ENCODE assay signal across 35 cellular contexts in genomic region chr4:87823741-87824140, GRCh38. TPM values are rescaled to one million over a fixed set of nuclear protein-coding genes. Genes with fewer than 3 reads are reported as not detected.
"Had no signal": no experiment of that assay in that cellular context is flagged by ENCODE, and none has a peak within 500 bp of the region (broad histone marks: within the 10 kb centered on the region; RNA-seq: fewer than 3 reads in every experiment).

No MANE protein-coding gene starts in this region.

- H3K4me3 ChIP-seq: adrenal gland, body of pancreas, cardiac muscle cell, colonic mucosa, dorsolateral prefrontal cortex, esophagus muscularis mucosa, gastroesophageal sphincter, heart right ventricle had no signal

- H3K4me1 ChIP-seq: adrenal gland, body of pancreas, colonic mucosa, esophagus muscularis mucosa, gastroesophageal sphincter, heart right ventricle had no signal

- H3K27me3 ChIP-seq: adrenal gland, body of pancreas, cardiac muscle cell, colonic mucosa, dorsolateral prefrontal cortex, esophagus muscularis mucosa, gastroesophageal sphincter, heart right ventricle had no signal

- H3K9me3 ChIP-seq: adrenal gland, body of pancreas, colonic mucosa, esophagus muscularis mucosa, gastroesophageal sphincter had no signal

- H3K36me3 ChIP-seq: adrenal gland, cardiac muscle cell, colonic mucosa, esophagus muscularis mucosa, gastroesophageal sphincter, heart right ventricle, WERI-Rb-1 had no signal

- H3K27ac ChIP-seq: adrenal gland, body of pancreas, cardiac muscle cell, colonic mucosa, dorsolateral prefrontal cortex, esophagus muscularis mucosa, gastroesophageal sphincter, heart right ventricle, WERI-Rb-1 had no signal

- DNase-seq: activated B cell treated with CpG ODN at 0.5 μM for 24 hours; activated CD4-positive, alpha-beta T cell treated with anti-CD3 and anti-CD28 coated beads for 48 hours; activated CD4-positive, alpha-beta T cell treated with anti-CD3 and anti-CD28 coated beads, Interleukin-2, amount 50 U/mL, for 1 hour; activated CD4-positive, alpha-beta T cell treated with anti-CD3 and anti-CD28 coated beads, Interleukin-2, amount 50 U/mL, for 48 hours; activated CD8-positive, alpha-beta memory T cell treated with anti-CD3 and anti-CD28 coated beads for 24 hours; activated CD8-positive, alpha-beta T cell treated with anti-CD3 and anti-CD28 coated beads for 36 hours; activated effector memory CD4-positive, alpha-beta T cell treated with anti-CD3 and anti-CD28 coated beads, Interleukin-2, amount 50 U/mL, for 16 hours; activated naive CD4-positive, alpha-beta T cell treated with anti-CD3 and anti-CD28 coated beads for 36 hours; activated naive CD8-positive, alpha-beta T cell treated with anti-CD3 and anti-CD28 coated beads for 36 hours; activated naive CD8-positive, alpha-beta T cell treated with anti-CD3 and anti-CD28 coated beads, Interleukin-2, amount 50 U/mL, for 24 hours; activated T-cell treated with anti-CD3 and anti-CD28 coated beads, Interleukin-2, amount 50 U/mL, for 1 hour; activated T-cell treated with anti-CD3 and anti-CD28 coated beads, Interleukin-2, amount 50 U/mL, for 48 hours; adrenal gland; amygdala; aorta; body of pancreas; central memory CD4-positive, alpha-beta T cell; cerebellar nuclear complex; colonic mucosa; dorsolateral prefrontal cortex; effector memory CD4-positive, alpha-beta T cell; endodermal cell; erythroblast; foreskin melanocyte; heart right ventricle; T-helper 1 cell; T-helper 17 cell; T1000; WERI-Rb-1 had no signal

RNA-seq across cellular contexts. Expression of gene MEPE, which starts 9.0 kb away (rescaled TPM):
- total RNA-seq: activated B cell treated with CpG ODN at 0.5 μM for 24 hours; activated CD8-positive, alpha-beta T cell treated with anti-CD3 and anti-CD28 coated beads for 36 hours; activated naive CD4-positive, alpha-beta T cell treated with anti-CD3 and anti-CD28 coated beads for 36 hours; activated naive CD8-positive, alpha-beta T cell treated with anti-CD3 and anti-CD28 coated beads for 36 hours; activated T-helper 1 cell treated with anti-CD3 and anti-CD28 coated beads, Interleukin-12 subunit alpha, Interleukin-12 subunit beta, Interleukin-2, Interleukin-4 antibody, amounts not matched to agents 30 ng/mL and 10 ng/mL and 1 ng/mL, durations not matched to agents 14 hours and 24 hours and 36 hours; activated T-helper 2 cell treated with anti-CD3 and anti-CD28 coated beads, Interferon-gamma antibody, Interleukin-2, Interleukin-4, amounts not matched to agents 10 μg/mL and 5 μg/mL and 100 μg/mL, durations not matched to agents 14 hours and 24 hours and 36 hours; adrenal gland; aorta; body of pancreas; cardiac muscle cell; colonic mucosa; esophagus muscularis mucosa; gastroesophageal sphincter; glomerular endothelial cell; heart right ventricle; T-helper 17 cell had no signal
- polyA plus RNA-seq: adrenal gland, aorta, cardiac muscle cell, heart right ventricle had no signal

RNA-seq across cellular contexts. Expression of gene IBSP, which starts 24.4 kb away (rescaled TPM):
- total RNA-seq: activated B cell treated with CpG ODN at 0.5 μM for 24 hours; activated CD8-positive, alpha-beta T cell treated with anti-CD3 and anti-CD28 coated beads for 36 hours; activated naive CD4-positive, alpha-beta T cell treated with anti-CD3 and anti-CD28 coated beads for 36 hours; activated naive CD8-positive, alpha-beta T cell treated with anti-CD3 and anti-CD28 coated beads for 36 hours; activated T-helper 1 cell treated with anti-CD3 and anti-CD28 coated beads, Interleukin-12 subunit alpha, Interleukin-12 subunit beta, Interleukin-2, Interleukin-4 antibody, amounts not matched to agents 30 ng/mL and 10 ng/mL and 1 ng/mL, durations not matched to agents 14 hours and 24 hours and 36 hours; activated T-helper 2 cell treated with anti-CD3 and anti-CD28 coated beads, Interferon-gamma antibody, Interleukin-2, Interleukin-4, amounts not matched to agents 10 μg/mL and 5 μg/mL and 100 μg/mL, durations not matched to agents 14 hours and 24 hours and 36 hours; adrenal gland; body of pancreas; cardiac muscle cell; colonic mucosa; endodermal cell; esophagus muscularis mucosa; gastroesophageal sphincter; glomerular endothelial cell; T-helper 17 cell had no signal
- polyA plus RNA-seq: adrenal gland, aorta, cardiac muscle cell, heart right ventricle had no signal
